ENCODE assay signal across 16 cellular contexts in genomic region chr6:107110200-107110599, GRCh38. TPM values are rescaled to one million over a fixed set of nuclear protein-coding genes. Genes with fewer than 3 reads are reported as not detected.
DNase-seq lines count a peak whose midpoint lies in the region; ATAC-seq and TF ChIP-seq lines count a peak whose summit lies in the region.
"Had no signal": no experiment of that assay in that cellular context is flagged by ENCODE, and none has a peak within 500 bp of the region (broad histone marks: within the 10 kb centered on the region; RNA-seq: fewer than 3 reads in every experiment).

No MANE protein-coding gene starts in this region.

- no peak overlapping the region for H3K4me3 ChIP-seq in HL-60 (replicated peaks; ENCODE audit: insufficient read depth, low read length)
- H3K4me3 ChIP-seq in neutrophil (ENCODE audit: low read depth in 1 of 2, low read length in 1 of 2) = no peak overlapping the region
- H3K4me3 ChIP-seq: dorsolateral prefrontal cortex, HAP-1 had no signal

- H3K27me3 ChIP-seq in HL-60 (ENCODE audit: insufficient read depth, poor library complexity, severe bottlenecking) (no peaks in the 10 kb centered on the region), neutrophil (peaks cover 6% of the 10 kb centered on the region)
- H3K27me3 ChIP-seq: dorsolateral prefrontal cortex had no signal

- H3K27ac ChIP-seq in HL-60 (replicated peaks) = peak overlapping the region; percentile 49
- peak overlapping the region; percentile 43 for H3K27ac ChIP-seq in neutrophil
- no peak overlapping the region for H3K27ac ChIP-seq in RWPE1
- H3K27ac ChIP-seq: dorsolateral prefrontal cortex, VCaP had no signal

- CTCF ChIA-PET in WTC11 (lab: Charles Lee) (interaction anchor here (0.9 kb wide), 1 partner anchor 23 kb away, joined by 3 read pairs; no protein-coding TSS in a partner anchor), RWPE1 (lab: Yijun Ruan, JAX) (interaction anchor here (0.6 kb wide), 1 partner anchor 438 kb away, joined by 3 read pairs; no protein-coding TSS in a partner anchor)

- POLR2A ChIA-PET in WTC11 (lab: Charles Lee) (no interaction called here), RWPE1 (lab: Yijun Ruan, JAX; ENCODE audit: low non-redundant PET) (no interaction called here)

- no peak for TF ChIP-seq CTCF in HL-60 (IDR thresholded peaks at IDR 0.05; ENCODE audit: insufficient read depth, low read length)
- TF ChIP-seq CTCF in WTC11 (IDR thresholded peaks at IDR 0.05) = no peak
- TF ChIP-seq CTCF in neutrophil (IDR thresholded peaks at IDR 0.05) = no peak
- no peak for TF ChIP-seq CTCF in RWPE1 (conservative IDR thresholded peaks at IDR 0.05; ENCODE audit: low read depth)

- no peaks in the 10 kb centered on the region for H3K27me3 Mint-ChIP-seq in WTC11 (ENCODE audit: low read depth)
- H3K27me3 Mint-ChIP-seq: naive thymus-derived CD4-positive, alpha-beta T cell had no signal

- peak overlapping the region; percentile 96 for H3K27ac Mint-ChIP-seq in WTC11
- H3K27ac Mint-ChIP-seq: activated T-helper 2 cell treated with anti-CD3 and anti-CD28 coated beads, Interferon-gamma antibody, Interleukin-2, Interleukin-4, amounts not matched to agents 10 μg/mL and 5 μg/mL and 100 μg/mL, durations not matched to agents 14 hours and 24 hours and 36 hours; naive thymus-derived CD4-positive, alpha-beta T cell had no signal

- H3K9me3 Mint-ChIP-seq in WTC11 = no peaks in the 10 kb centered on the region
- H3K9me3 Mint-ChIP-seq: activated T-helper 2 cell treated with anti-CD3 and anti-CD28 coated beads, Interferon-gamma antibody, Interleukin-2, Interleukin-4, amounts not matched to agents 10 μg/mL and 5 μg/mL and 100 μg/mL, durations not matched to agents 14 hours and 24 hours and 36 hours; CD14-positive monocyte had no signal

- ATAC-seq in WTC11 = no peak
- no peak for ATAC-seq in GM18907 (IDR thresholded peaks at IDR 0.05; ENCODE audit: unreplicated experiment)
- no peak for ATAC-seq in GM18909 (IDR thresholded peaks at IDR 0.05; ENCODE audit: poor library complexity, unreplicated experiment)
- ATAC-seq: naive thymus-derived CD4-positive, alpha-beta T cell had no signal

- no peaks in the 10 kb centered on the region for H3K36me3 ChIP-seq in neutrophil
- H3K36me3 ChIP-seq: HAP-1 had no signal

- peak; percentile 70 to 90 for DNase-seq in HL-60 (ENCODE audit: low read depth in 1 of 2, low spot score in 1 of 2)
- peak; percentile 78 to 96 for DNase-seq in NOMO-1 (lab: John Stamatoyannopoulos, UW; ENCODE audit: unreplicated experiment in 2 of 2)
- DNase-seq in WTC11 (ENCODE audit: low spot score) = no peak
- no peak for DNase-seq in RWPE1 (ENCODE audit: low spot score)
- no peak for DNase-seq in NCI-H128 (lab: John Stamatoyannopoulos, UW; ENCODE audit: unreplicated experiment)
- DNase-seq: aorta; IMR-90; naive thymus-derived CD4-positive, alpha-beta T cell had no signal

- H3K4me1 ChIP-seq in neutrophil (ENCODE audit: control insufficient read depth in 1 of 2, insufficient read depth in 1 of 2, low read depth in 1 of 2, low read length in 1 of 2) = peaks cover 25% of the 10 kb centered on the region in 2 experiments

- peaks cover 51% of the 10 kb centered on the region for H3K4me1 Mint-ChIP-seq in WTC11

- peaks cover 8% of the 10 kb centered on the region; the same call in 1 of the 2 replicates for H3K36me3 Mint-ChIP-seq in WTC11
- H3K36me3 Mint-ChIP-seq: CD14-positive monocyte; naive thymus-derived CD4-positive, alpha-beta T cell had no signal

- no peak overlapping the region for H3K4me3 Mint-ChIP-seq in WTC11
- H3K4me3 Mint-ChIP-seq: CD14-positive monocyte; naive thymus-derived CD4-positive, alpha-beta T cell had no signal

- H3K9me3 ChIP-seq in neutrophil = no peaks in the 10 kb centered on the region
- H3K9me3 ChIP-seq: HAP-1 had no signal

TF ChIP-seq in WTC11, 78 proteins besides CTCF, POLR2A, EP300 and RAD21:
- no peak for TF ChIP-seq ZNF121 (CRISPR knock-in tag; IDR thresholded peaks at IDR 0.05)
- no peak for TF ChIP-seq HMGA2 (CRISPR knock-in tag; IDR thresholded peaks at IDR 0.05)
- TF ChIP-seq SMAD4 (CRISPR knock-in tag; IDR thresholded peaks at IDR 0.05) = no peak
- no peak for TF ChIP-seq FOXK1 (CRISPR knock-in tag; IDR thresholded peaks at IDR 0.05)
- TF ChIP-seq ZBTB21 (CRISPR knock-in tag; IDR thresholded peaks at IDR 0.05; ENCODE audit: borderline replicate concordance) = no peak
- TF ChIP-seq SOX15 (CRISPR knock-in tag; IDR thresholded peaks at IDR 0.05) = no peak
- TF ChIP-seq MYBL2 (CRISPR knock-in tag; IDR thresholded peaks at IDR 0.05) = no peak
- TF ChIP-seq JUN (CRISPR knock-in tag; IDR thresholded peaks at IDR 0.05) = no peak
- no peak for TF ChIP-seq ELF4 (CRISPR knock-in tag; IDR thresholded peaks at IDR 0.05; ENCODE audit: low read depth)
TF ChIP-seq in WTC11: peak in this region for 0.

RNA-seq across cellular contexts. Expression of gene BEND3, which starts 5.1 kb away (rescaled TPM):
- total RNA-seq in WTC11 (2021) = 25.4 to 33.8 TPM (median 33.3 TPM) in 3 replicates

Comparison
In these comparisons a context has a peak if more than half of its experiments do, and no peak if none do; other contexts are left out.
1. DNase-seq: peak in HL-60 (2 of 2) and NOMO-1 (2 of 2); none in WTC11 (single experiment), RWPE1 (single experiment) and NCI-H128 (single experiment).